In genomic region chr1:63366915-63367217, GRCh38 we compare ENCODE assay signal across 1 cellular context.
TF ChIP-seq lines count a peak whose summit lies in the region.

No MANE protein-coding gene starts in this region.

TF ChIP-seq in H1, 55 proteins besides CTCF, POLR2A, EP300 and RAD21 (continued from another document):
- TF ChIP-seq, protein P1, sequence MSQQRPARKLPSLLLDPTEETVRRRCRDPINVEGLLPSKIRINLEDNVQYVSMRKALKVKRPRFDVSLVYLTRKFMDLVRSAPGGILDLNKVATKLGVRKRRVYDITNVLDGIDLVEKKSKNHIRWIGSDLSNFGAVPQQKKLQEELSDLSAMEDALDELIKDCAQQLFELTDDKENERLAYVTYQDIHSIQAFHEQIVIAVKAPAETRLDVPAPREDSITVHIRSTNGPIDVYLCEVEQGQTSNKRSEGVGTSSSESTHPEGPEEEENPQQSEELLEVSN (IDR thresholded peaks at IDR 0.05) = peak; percentile 94
- no peak for TF ChIP-seq CREB1 (IDR thresholded peaks at IDR 0.05)
TF ChIP-seq in H1: peak in this region for 2.
